Comparison of ENCODE assay signal across 6 cellular contexts in the genomic region with DNA sequence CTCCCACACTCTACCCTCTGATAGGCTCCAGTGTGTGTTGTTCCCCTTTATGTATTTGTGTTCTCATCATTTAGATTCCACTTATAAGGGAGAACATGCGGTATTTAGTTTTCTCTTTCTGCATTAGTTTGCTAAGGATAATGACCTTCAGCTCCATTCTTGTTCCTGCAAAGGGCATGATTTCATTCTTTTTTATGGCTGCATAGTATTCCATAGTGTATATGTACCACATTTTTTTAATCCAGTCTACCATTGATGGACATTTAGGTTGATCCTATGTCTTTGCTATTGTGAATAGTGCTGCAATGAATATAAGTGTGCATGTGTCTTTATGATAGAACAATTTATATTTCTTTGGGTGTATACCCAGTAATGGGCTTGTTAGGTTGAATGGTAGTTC. TPM values are rescaled to one million over a fixed set of nuclear protein-coding genes. Genes with fewer than 3 reads are reported as not detected.
"Had no signal": no experiment of that assay in that cellular context is flagged by ENCODE, and none has a peak within 500 bp of the region (broad histone marks: within the 10 kb centered on the region; RNA-seq: fewer than 3 reads in every experiment).

No MANE protein-coding gene starts in this region.

RNA-seq across cellular contexts. Expression of a gene that starts 11.1 kb away (rescaled TPM):
- total RNA-seq: activated CD8-positive, alpha-beta memory T cell treated with anti-CD3 and anti-CD28 coated beads for 36 hours; activated naive CD4-positive, alpha-beta T cell treated with anti-CD3 and anti-CD28 coated beads, Interleukin-2, amount 50 U/mL, for 72 hours; astrocyte; OCI-LY7; RPMI7951; T-helper 2 cell treated with Interferon-gamma antibody and Interleukin-4, amounts not matched to agents 100 ng/mL and 5 ng/mL, for 36 hours had no signal

RNA-seq across cellular contexts. Expression of a gene that starts 42.7 kb away (rescaled TPM):
- total RNA-seq: RPMI7951 had no signal

RNA-seq across cellular contexts. Expression of a gene that starts 52.4 kb away (rescaled TPM):
- total RNA-seq: activated CD8-positive, alpha-beta memory T cell treated with anti-CD3 and anti-CD28 coated beads for 36 hours; astrocyte; RPMI7951 had no signal
